In genomic region chr5:140135127-140135526, GRCh38 we compare ENCODE assay signal across 26 cellular contexts. TPM values are rescaled to one million over a fixed set of nuclear protein-coding genes. Genes with fewer than 3 reads are reported as not detected.
DNase-seq lines count a peak whose midpoint lies in the region; ATAC-seq, FAIRE-seq and TF ChIP-seq lines count a peak whose summit lies in the region.
"Had no signal": no experiment of that assay in that cellular context is flagged by ENCODE, and none has a peak within 500 bp of the region (broad histone marks: within the 10 kb centered on the region; RNA-seq: fewer than 3 reads in every experiment).

No MANE protein-coding gene starts in this region.

- FAIRE-seq in astrocyte (lab: Jason Lieb, UNC) = no peak
- FAIRE-seq: A204.1, GM12891 had no signal

- no peak overlapping the region for H3K27ac ChIP-seq in BLaER1 treated with 17β-estradiol and CSF1 and Interleukin-3, amounts not matched to agents 10 nM and 100 nM
- no peak overlapping the region for H3K27ac ChIP-seq in astrocyte (ENCODE audit: low read depth, low read length)

- H3K27me3 Mint-ChIP-seq in astrocyte (ENCODE audit: low read depth, unreplicated experiment) (peaks cover 7% of the 10 kb centered on the region), osteocyte (ENCODE audit: unreplicated experiment) (no peaks in the 10 kb centered on the region)
- H3K27me3 Mint-ChIP-seq: CD4-positive, alpha-beta memory T cell; CD8-positive, alpha-beta memory T cell had no signal

- no peaks in the 10 kb centered on the region for H3K27me3 ChIP-seq in BLaER1 treated with 17β-estradiol and CSF1 and Interleukin-3, amounts not matched to agents 10 nM and 100 nM
- H3K27me3 ChIP-seq in astrocyte (ENCODE audit: insufficient read depth, low read length) = no peaks in the 10 kb centered on the region
- H3K27me3 ChIP-seq: BE2C had no signal

- H3K9ac ChIP-seq in BLaER1 treated with 17β-estradiol and CSF1 and Interleukin-3, amounts not matched to agents 10 nM and 100 nM = no peak overlapping the region
- H3K9ac ChIP-seq in astrocyte (ENCODE audit: low read length) = no peak overlapping the region

- H3K9me3 Mint-ChIP-seq in astrocyte (ENCODE audit: unreplicated experiment) = peaks cover under 1% of the 10 kb centered on the region
- H3K9me3 Mint-ChIP-seq in osteocyte (ENCODE audit: unreplicated experiment) = peaks cover 10% of the 10 kb centered on the region
- H3K9me3 Mint-ChIP-seq: CD14-positive monocyte; CD4-positive, alpha-beta memory T cell; CD4-positive, CD25-positive, alpha-beta regulatory T cell; CD8-positive, alpha-beta memory T cell had no signal

- no peaks in the 10 kb centered on the region for H3K36me3 Mint-ChIP-seq in astrocyte (ENCODE audit: low read depth, unreplicated experiment)
- no peaks in the 10 kb centered on the region for H3K36me3 Mint-ChIP-seq in osteocyte (ENCODE audit: unreplicated experiment)
- H3K36me3 Mint-ChIP-seq: CD14-positive monocyte; CD4-positive, alpha-beta memory T cell; CD8-positive, alpha-beta memory T cell had no signal

- H2AFZ ChIP-seq in astrocyte (ENCODE audit: low read depth, low read length) = no peak overlapping the region

- no peak overlapping the region for H3K4me3 Mint-ChIP-seq in astrocyte (ENCODE audit: unreplicated experiment)
- no peak overlapping the region for H3K4me3 Mint-ChIP-seq in osteocyte (ENCODE audit: unreplicated experiment)
- H3K4me3 Mint-ChIP-seq: CD14-positive monocyte; CD4-positive, alpha-beta memory T cell; CD4-positive, CD25-positive, alpha-beta regulatory T cell had no signal

- peaks cover 19% of the 10 kb centered on the region for H3K4me1 Mint-ChIP-seq in astrocyte (ENCODE audit: low read depth, unreplicated experiment)
- H3K4me1 Mint-ChIP-seq in osteocyte (ENCODE audit: unreplicated experiment) = peaks cover 8% of the 10 kb centered on the region

- no peak overlapping the region for H3K4me3 ChIP-seq in BLaER1 treated with 17β-estradiol and CSF1 and Interleukin-3, amounts not matched to agents 10 nM and 100 nM
- no peak overlapping the region for H3K4me3 ChIP-seq in astrocyte (ENCODE audit: insufficient read depth, low read depth, low read length)

- H3K27ac Mint-ChIP-seq in astrocyte (ENCODE audit: unreplicated experiment) (peak overlapping the region; percentile 13), osteocyte (ENCODE audit: unreplicated experiment) (no peak overlapping the region)
- H3K27ac Mint-ChIP-seq: CD14-positive monocyte; CD4-positive, alpha-beta memory T cell; CD4-positive, CD25-positive, alpha-beta regulatory T cell; CD8-positive, alpha-beta memory T cell had no signal

- H3K36me3 ChIP-seq in BLaER1 treated with 17β-estradiol and CSF1 and Interleukin-3, amounts not matched to agents 10 nM and 100 nM = no peaks in the 10 kb centered on the region
- H3K36me3 ChIP-seq in astrocyte (ENCODE audit: insufficient read depth, low read length) = no peaks in the 10 kb centered on the region
- H3K36me3 ChIP-seq: BE2C had no signal

- peaks cover 3% of the 10 kb centered on the region for H3K79me2 ChIP-seq in astrocyte (ENCODE audit: insufficient read depth, low read length)

- no peak for TF ChIP-seq CTCF in astrocyte (IDR thresholded peaks at IDR 0.05; ENCODE audit: insufficient read depth, low read depth, low read length)
- no peak for TF ChIP-seq CTCF in osteocyte (IDR thresholded peaks at IDR 0.05)

- peaks cover 26 to 72% (median 70%) of the 10 kb centered on the region in 10 experiments for H3K4me1 ChIP-seq in BLaER1 treated with 17β-estradiol and CSF1 and Interleukin-3, amounts not matched to agents 10 nM and 100 nM
- H3K4me1 ChIP-seq in astrocyte (ENCODE audit: insufficient read depth, low read length) = peaks cover 15% of the 10 kb centered on the region
- H3K4me1 ChIP-seq: BE2C had no signal

- no peaks in the 10 kb centered on the region for H3K9me3 ChIP-seq in BLaER1 treated with 17β-estradiol and CSF1 and Interleukin-3, amounts not matched to agents 10 nM and 100 nM (replicated peaks in 1 of 11)
- no peaks in the 10 kb centered on the region for H3K9me3 ChIP-seq in astrocyte (ENCODE audit: insufficient read depth, low read depth, low read length)
- H3K9me3 ChIP-seq: BE2C had no signal

- DNase-seq in astrocyte (ENCODE audit: low read depth) (no peak), osteocyte (ENCODE audit: extremely low spot score, unreplicated experiment) (peak; percentile 63), ureter (ENCODE audit: low spot score) (peak; percentile 15), NCI-H526 treated with DMSO at 0.1 percent for 48 hours (lab: John Stamatoyannopoulos, UW) (no peak), GDM1 (lab: John Stamatoyannopoulos, UW) (no peak)
- no peak for DNase-seq in activated CD4-positive, alpha-beta T cell treated with anti-CD3 and anti-CD28 coated beads for 4 hours
- DNase-seq: 8988T; ACHN; BE2C; C1 segment of cervical spinal cord; CD4-positive, alpha-beta memory T cell; CD4-positive, CD25-positive, alpha-beta regulatory T cell; CD8-positive, alpha-beta memory T cell; COR-L47; DMS 273 treated with DMSO at 0.1 percent for 48 hours; DMS153; DMS53; DMS79; DND-41; EL; GF-D8 had no signal

- H3K4me2 ChIP-seq in BLaER1 treated with 17β-estradiol and CSF1 and Interleukin-3, amounts not matched to agents 10 nM and 100 nM = peak overlapping the region in 8 of 11 experiments; percentile 57 to 86 (median 76); a peak in 11 of 22 replicates
- H3K4me2 ChIP-seq in astrocyte (ENCODE audit: low read length) = no peak overlapping the region

- no peak for ATAC-seq in GM18517 (IDR thresholded peaks at IDR 0.05; ENCODE audit: unreplicated experiment)

- peaks cover 0 to 8% (median 0%) of the 10 kb centered on the region in 11 experiments; a peak in 2 of 22 replicates for H4K20me1 ChIP-seq in BLaER1 treated with 17β-estradiol and CSF1 and Interleukin-3, amounts not matched to agents 10 nM and 100 nM
- H4K20me1 ChIP-seq in astrocyte (ENCODE audit: insufficient read depth, low read length) = peaks cover 27% of the 10 kb centered on the region

RNA-seq across cellular contexts. Expression of gene IGIP, which starts 9.4 kb away (rescaled TPM):
- total RNA-seq in astrocyte (2.4 and 2.6 TPM in 2 replicates), osteocyte (4.1 and 4.3 TPM in 2 replicates), ureter (15.9 TPM)

RNA-seq across cellular contexts. Expression of gene PURA, which starts 21.2 kb away (rescaled TPM):
- total RNA-seq in astrocyte = 9.1 and 9.2 TPM in 2 replicates
- total RNA-seq in osteocyte = 11.4 and 11.5 TPM in 2 replicates
- total RNA-seq in ureter = 26.8 TPM

RNA-seq across cellular contexts. Expression of gene CYSTM1, which starts 39.9 kb away (rescaled TPM):
- total RNA-seq in astrocyte = 35.2 and 46.3 TPM in 2 replicates
- 26.7 and 29.8 TPM in 2 replicates for total RNA-seq in osteocyte
- total RNA-seq in ureter = 99.1 TPM

Comparison
In these comparisons a context has a peak if more than half of its experiments do, and no peak if none do; other contexts are left out.
1. DNase-seq: peak in osteocyte (single experiment) and ureter (single experiment); none in astrocyte (single experiment), NCI-H526 treated with DMSO at 0.1 percent for 48 hours (single experiment), activated CD4-positive, alpha-beta T cell treated with anti-CD3 and anti-CD28 coated beads for 4 hours (0 of 2) and GDM1 (single experiment).